Comparison of ENCODE assay signal across 9 cellular contexts in genomic region chr10:71638577-71639411, GRCh38.
DNase-seq lines count a peak whose midpoint lies in the region; ATAC-seq and TF ChIP-seq lines count a peak whose summit lies in the region.
"Had no signal": no experiment of that assay in that cellular context is flagged by ENCODE, and none has a peak within 500 bp of the region (broad histone marks: within the 10 kb centered on the region; RNA-seq: fewer than 3 reads in every experiment).

No MANE protein-coding gene starts in this region.

- H3K4me3 ChIP-seq in HL-60 (replicated peaks; ENCODE audit: insufficient read depth, low read length) (no peak overlapping the region), SJCRH30 (no peak overlapping the region)

- no peak for TF ChIP-seq CTCF in HL-60 (IDR thresholded peaks at IDR 0.05; ENCODE audit: insufficient read depth, low read length)

- no peak for DNase-seq in HL-60 (ENCODE audit: low read depth in 1 of 2, low spot score in 1 of 2)
- DNase-seq in SJCRH30: peak; percentile 42 to 53
- peak; percentile 93 for DNase-seq in left lobe of liver (ENCODE audit: low spot score)
- no peak for DNase-seq in NCI-H2107 treated with DMSO at 0.1 percent for 48 hours (lab: John Stamatoyannopoulos, UW; ENCODE audit: unreplicated experiment)
- DNase-seq: activated CD8-positive, alpha-beta memory T cell treated with anti-CD3 and anti-CD28 coated beads, Interleukin-2, amount 50 U/mL, for 4 hours; T-helper 9 cell had no signal

- H3K4me1 ChIP-seq in SJCRH30: peaks cover 16% of the 10 kb centered on the region; the same call in 1 of the 2 replicates

- H3K36me3 Mint-ChIP-seq in stimulated activated memory B cell treated with anti-CD40 and anti-IgM and Interleukin-4, amounts not matched to agents 10 μg/mL and 1 μg/mL and 100 μg/mL, for 72 hours: no peaks in the 10 kb centered on the region

- H3K9me3 Mint-ChIP-seq in stimulated activated memory B cell treated with anti-CD40 and anti-IgM and Interleukin-4, amounts not matched to agents 10 μg/mL and 1 μg/mL and 100 μg/mL, for 72 hours: no peaks in the 10 kb centered on the region

- ATAC-seq in left lobe of liver (peak; percentile 74), GM19452 (IDR thresholded peaks at IDR 0.05; ENCODE audit: unreplicated experiment) (no peak), HG02852 (IDR thresholded peaks at IDR 0.05; ENCODE audit: unreplicated experiment) (no peak)
- no peak for ATAC-seq in stimulated activated memory B cell treated with anti-CD40 and anti-IgM and Interleukin-4, amounts not matched to agents 10 μg/mL and 1 μg/mL and 100 μg/mL, for 72 hours

- no peak overlapping the region for H3K4me3 Mint-ChIP-seq in stimulated activated memory B cell treated with anti-CD40 and anti-IgM and Interleukin-4, amounts not matched to agents 10 μg/mL and 1 μg/mL and 100 μg/mL, for 72 hours

- H3K27me3 ChIP-seq in HL-60 (ENCODE audit: insufficient read depth, poor library complexity, severe bottlenecking): no peaks in the 10 kb centered on the region
- H3K27me3 ChIP-seq in SJCRH30: no peaks in the 10 kb centered on the region

- H3K36me3 ChIP-seq in SJCRH30: no peaks in the 10 kb centered on the region

- peaks cover 25% of the 10 kb centered on the region for H3K4me1 Mint-ChIP-seq in stimulated activated memory B cell treated with anti-CD40 and anti-IgM and Interleukin-4, amounts not matched to agents 10 μg/mL and 1 μg/mL and 100 μg/mL, for 72 hours

- H3K27ac ChIP-seq in HL-60 (replicated peaks) (peak overlapping the region; percentile 9), SJCRH30 (no peak overlapping the region)

- H3K27me3 Mint-ChIP-seq in stimulated activated memory B cell treated with anti-CD40 and anti-IgM and Interleukin-4, amounts not matched to agents 10 μg/mL and 1 μg/mL and 100 μg/mL, for 72 hours: peaks cover 11% of the 10 kb centered on the region

- H3K27ac Mint-ChIP-seq in stimulated activated memory B cell treated with anti-CD40 and anti-IgM and Interleukin-4, amounts not matched to agents 10 μg/mL and 1 μg/mL and 100 μg/mL, for 72 hours: peak overlapping the region; percentile 31

- no peaks in the 10 kb centered on the region for H3K9me3 ChIP-seq in SJCRH30 (replicated peaks)

Comparison
In these comparisons a context has a peak if more than half of its experiments do, and no peak if none do; other contexts are left out.
1. DNase-seq: peak in SJCRH30 (2 of 2) and left lobe of liver (single experiment); none in HL-60 (0 of 2) and NCI-H2107 treated with DMSO at 0.1 percent for 48 hours (single experiment).